ENCODE assay signal across 13 cellular contexts in the genomic region with DNA sequence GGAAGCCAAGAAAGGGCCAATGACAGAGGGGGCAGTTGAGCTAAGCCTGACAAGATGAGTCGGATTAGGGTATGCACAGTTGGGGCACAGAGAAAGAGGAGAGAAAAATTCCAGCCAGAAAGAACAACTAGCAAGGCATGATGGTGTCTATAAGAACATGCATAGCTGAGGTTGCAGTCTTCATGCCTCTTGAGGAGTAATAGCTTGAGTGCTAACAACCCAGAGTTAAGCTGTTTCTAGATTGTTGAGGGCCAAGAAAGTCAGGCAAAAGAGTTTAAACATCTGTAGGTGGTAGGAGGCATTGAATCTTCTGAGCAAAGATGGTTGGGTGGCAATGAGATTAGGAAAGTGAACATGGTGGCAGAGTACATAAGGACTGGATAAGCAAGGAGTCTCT.
DNase-seq lines count a peak whose midpoint lies in the region; ATAC-seq and TF ChIP-seq lines count a peak whose summit lies in the region.
"Had no signal": no experiment of that assay in that cellular context is flagged by ENCODE, and none has a peak within 500 bp of the region (broad histone marks: within the 10 kb centered on the region; RNA-seq: fewer than 3 reads in every experiment).

No MANE protein-coding gene starts in this region.

- peaks cover 10 to 69% (median 59%) of the 10 kb centered on the region in 5 donors for H3K4me1 ChIP-seq in subcutaneous abdominal adipose tissue (ENCODE audit: control insufficient read depth in 5 of 5, insufficient read depth in 5 of 5, low read length in 5 of 5)
- H3K4me1 ChIP-seq: uterus had no signal

- H3K9ac ChIP-seq in subcutaneous abdominal adipose tissue (ENCODE audit: low read length in 5 of 5): peak overlapping the region in 2 of 5 donors; percentile 18 to 72

- TF ChIP-seq CTCF in chondrocyte (IDR thresholded peaks at IDR 0.05): no peak

- no peaks in the 10 kb centered on the region for H3K27me3 Mint-ChIP-seq in activated naive CD4-positive, alpha-beta T cell treated with anti-CD3 and anti-CD28 coated beads, Interleukin-2, amount 50 U/mL, for 24 hours
- H3K27me3 Mint-ChIP-seq in T-cell (no peaks in the 10 kb centered on the region), chondrocyte (ENCODE audit: low read depth) (no peaks in the 10 kb centered on the region)

- H3K27me3 ChIP-seq in subcutaneous abdominal adipose tissue (ENCODE audit: control insufficient read depth in 5 of 5, insufficient read depth in 4 of 5, low read length in 5 of 5): no peaks in the 10 kb centered on the region
- H3K27me3 ChIP-seq: uterus had no signal

- H3K9me3 ChIP-seq in subcutaneous abdominal adipose tissue (ENCODE audit: control insufficient read depth in 5 of 5, low read length in 5 of 5): no peaks in the 10 kb centered on the region
- H3K9me3 ChIP-seq: uterus had no signal

- H3K4me1 Mint-ChIP-seq in activated naive CD4-positive, alpha-beta T cell treated with anti-CD3 and anti-CD28 coated beads, Interleukin-2, amount 50 U/mL, for 24 hours: peaks cover 81% of the 10 kb centered on the region
- peaks cover 73 to 81% (median 80%) of the 10 kb centered on the region in 3 donors for H3K4me1 Mint-ChIP-seq in T-cell
- H3K4me1 Mint-ChIP-seq in chondrocyte (ENCODE audit: low read depth): peaks cover 40% of the 10 kb centered on the region

- H3K9me3 Mint-ChIP-seq in activated naive CD4-positive, alpha-beta T cell treated with anti-CD3 and anti-CD28 coated beads, Interleukin-2, amount 50 U/mL, for 24 hours: no peaks in the 10 kb centered on the region
- peaks cover 0 to 6% (median 0%) of the 10 kb centered on the region in 3 donors for H3K9me3 Mint-ChIP-seq in T-cell
- H3K9me3 Mint-ChIP-seq in chondrocyte (ENCODE audit: low read depth): no peaks in the 10 kb centered on the region

- no peaks in the 10 kb centered on the region for H3K36me3 ChIP-seq in subcutaneous abdominal adipose tissue (ENCODE audit: control insufficient read depth in 5 of 5, insufficient read depth in 5 of 5, low read length in 5 of 5)
- H3K36me3 ChIP-seq: uterus had no signal

- CTCF ChIA-PET in T-cell (lab: Charles Lee): no interaction called here

- POLR2A ChIA-PET in T-cell (lab: Charles Lee): no interaction called here

- DNase-seq in activated naive CD4-positive, alpha-beta T cell treated with anti-CD3 and anti-CD28 coated beads, Interleukin-2, amount 50 U/mL, for 16 hours: no peak
- DNase-seq in T-cell: no peak
- no peak for DNase-seq in chondrocyte (ENCODE audit: low spot score)
- DNase-seq in NCI-H2196 (lab: John Stamatoyannopoulos, UW; ENCODE audit: unreplicated experiment): no peak
- DNase-seq in NCI-H82 (lab: John Stamatoyannopoulos, UW): no peak
- DNase-seq: head of caudate nucleus, NCI-H1105, NCI-H526 had no signal

- no peak overlapping the region for H3K4me3 ChIP-seq in subcutaneous abdominal adipose tissue (ENCODE audit: low read depth in 1 of 5, low read length in 5 of 5)
- H3K4me3 ChIP-seq: lung, uterus had no signal

- peak overlapping the region; percentile 5 for H3K4me3 Mint-ChIP-seq in activated naive CD4-positive, alpha-beta T cell treated with anti-CD3 and anti-CD28 coated beads, Interleukin-2, amount 50 U/mL, for 24 hours
- peak overlapping the region in 1 of 3 donors; percentile 71 for H3K4me3 Mint-ChIP-seq in T-cell
- H3K4me3 Mint-ChIP-seq in chondrocyte (ENCODE audit: unreplicated experiment): no peak overlapping the region

- peak overlapping the region; percentile 66 for H3K27ac Mint-ChIP-seq in activated naive CD4-positive, alpha-beta T cell treated with anti-CD3 and anti-CD28 coated beads, Interleukin-2, amount 50 U/mL, for 24 hours
- H3K27ac Mint-ChIP-seq in T-cell (peak overlapping the region; percentile 64 to 65), chondrocyte (ENCODE audit: unreplicated experiment) (peak overlapping the region; percentile 81)

- no peaks in the 10 kb centered on the region for H3K36me3 Mint-ChIP-seq in activated naive CD4-positive, alpha-beta T cell treated with anti-CD3 and anti-CD28 coated beads, Interleukin-2, amount 50 U/mL, for 24 hours
- no peaks in the 10 kb centered on the region for H3K36me3 Mint-ChIP-seq in T-cell
- no peaks in the 10 kb centered on the region for H3K36me3 Mint-ChIP-seq in chondrocyte (ENCODE audit: low read depth)

- peak overlapping the region; percentile 89 for H3K27ac ChIP-seq in subcutaneous abdominal adipose tissue (ENCODE audit: low read depth, low read length)
- H3K27ac ChIP-seq: uterus had no signal

- ATAC-seq in T-cell (replicated peaks in 1 of 4): no peak
- ATAC-seq in HG02852 (IDR thresholded peaks at IDR 0.05; ENCODE audit: unreplicated experiment): no peak
